ENCODE assay signal across 2 cellular contexts in genomic region chr9:124286292-124286931, GRCh38.
A peak's percentile ranks its signal among the peaks of the same experiment; 100 is the strongest.
TF ChIP-seq lines count a peak whose summit lies in the region.

No MANE protein-coding gene starts in this region.

TF ChIP-seq in IMR-90, 13 proteins besides CTCF, POLR2A, EP300 and RAD21:
- no peak for TF ChIP-seq MXI1 (IDR thresholded peaks at IDR 0.05; ENCODE audit: borderline replicate concordance, low read depth, low read length)
- no peak for TF ChIP-seq USF2 (IDR thresholded peaks at IDR 0.05; ENCODE audit: low read depth, low read length)
- peak; percentile 80; the same call in 1 of the 2 replicates for TF ChIP-seq CEBPB (IDR thresholded peaks at IDR 0.05; ENCODE audit: low read depth, low read length)
- peak; percentile 98 for TF ChIP-seq FOS (IDR thresholded peaks at IDR 0.05; ENCODE audit: low read depth, low read length)
- TF ChIP-seq RFX5 (IDR thresholded peaks at IDR 0.05; ENCODE audit: low read depth, low read length): no peak
- no peak for TF ChIP-seq MAZ (IDR thresholded peaks at IDR 0.05; ENCODE audit: borderline replicate concordance, low read depth, low read length)
- TF ChIP-seq BHLHE40 (IDR thresholded peaks at IDR 0.05; ENCODE audit: low read depth, low read length): peak; percentile 96
- peak; percentile 39; the same call in 1 of the 2 replicates for TF ChIP-seq NFE2L2 (IDR thresholded peaks at IDR 0.05; ENCODE audit: low read depth, low read length)
- peak; percentile 12; the same call in 1 of the 2 replicates for TF ChIP-seq SMC3 (IDR thresholded peaks at IDR 0.05; ENCODE audit: low read depth, low read length)
- peak; percentile 31 for TF ChIP-seq RCOR1 (IDR thresholded peaks at IDR 0.05; ENCODE audit: insufficient replicate concordance, low read length)
- peak; percentile 84 for TF ChIP-seq MAFK (IDR thresholded peaks at IDR 0.05; ENCODE audit: low read depth, low read length)

TF ChIP-seq in HepG2, 621 proteins besides CTCF, POLR2A, EP300 and RAD21:
- TF ChIP-seq ZFP90 (CRISPR knock-in tag; IDR thresholded peaks at IDR 0.05; ENCODE audit: borderline replicate concordance): no peak
- TF ChIP-seq ZNF674 (CRISPR knock-in tag; IDR thresholded peaks at IDR 0.05; ENCODE audit: low read depth): no peak
- no peak for TF ChIP-seq KDM4B (CRISPR knock-in tag; IDR thresholded peaks at IDR 0.05)
- 0 out of 2 replicates have a peak, but pooled peaks have one; percentile 29 for TF ChIP-seq ZMYM3 (CRISPR knock-in tag; IDR thresholded peaks at IDR 0.05)
- TF ChIP-seq SALL2 (CRISPR knock-in tag; IDR thresholded peaks at IDR 0.05): no peak
- TF ChIP-seq SRSF1 (optimal IDR thresholded peaks at IDR 0.05; ENCODE audit: low read depth, low read length): peak; percentile 22
- peak; percentile 34 for TF ChIP-seq RBM39 (IDR thresholded peaks at IDR 0.05; ENCODE audit: low read depth, low read length, poor library complexity, severe bottlenecking)
- no peak for TF ChIP-seq RELA (CRISPR knock-in tag; IDR thresholded peaks at IDR 0.05)
- no peak for TF ChIP-seq ZSCAN22 (CRISPR knock-in tag; IDR thresholded peaks at IDR 0.05)
- TF ChIP-seq, protein P1, sequence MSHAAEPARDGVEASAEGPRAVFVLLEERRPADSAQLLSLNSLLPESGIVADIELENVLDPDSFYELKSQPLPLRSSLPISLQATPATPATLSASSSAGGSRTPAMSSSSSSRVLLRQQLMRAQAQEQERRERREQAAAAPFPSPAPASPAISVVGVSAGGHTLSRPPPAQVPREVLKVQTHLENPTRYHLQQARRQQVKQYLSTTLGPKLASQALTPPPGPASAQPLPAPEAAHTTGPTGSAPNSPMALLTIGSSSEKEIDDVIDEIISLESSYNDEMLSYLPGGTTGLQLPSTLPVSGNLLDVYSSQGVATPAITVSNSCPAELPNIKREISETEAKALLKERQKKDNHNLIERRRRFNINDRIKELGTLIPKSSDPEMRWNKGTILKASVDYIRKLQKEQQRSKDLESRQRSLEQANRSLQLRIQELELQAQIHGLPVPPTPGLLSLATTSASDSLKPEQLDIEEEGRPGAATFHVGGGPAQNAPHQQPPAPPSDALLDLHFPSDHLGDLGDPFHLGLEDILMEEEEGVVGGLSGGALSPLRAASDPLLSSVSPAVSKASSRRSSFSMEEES (CRISPR knock-in tag; IDR thresholded peaks at IDR 0.05): no peak
- TF ChIP-seq ARNT (IDR thresholded peaks at IDR 0.05): no peak
- no peak for TF ChIP-seq HOXA5 (CRISPR knock-in tag; IDR thresholded peaks at IDR 0.05)
- no peak for TF ChIP-seq ETV5 (CRISPR knock-in tag; IDR thresholded peaks at IDR 0.05; ENCODE audit: borderline replicate concordance)
- peak; percentile 92 for TF ChIP-seq ZNF629 (CRISPR knock-in tag; conservative IDR thresholded peaks at IDR 0.05)
- no peak for TF ChIP-seq NCOA1 (CRISPR knock-in tag; IDR thresholded peaks at IDR 0.05)
- TF ChIP-seq, protein P2, sequence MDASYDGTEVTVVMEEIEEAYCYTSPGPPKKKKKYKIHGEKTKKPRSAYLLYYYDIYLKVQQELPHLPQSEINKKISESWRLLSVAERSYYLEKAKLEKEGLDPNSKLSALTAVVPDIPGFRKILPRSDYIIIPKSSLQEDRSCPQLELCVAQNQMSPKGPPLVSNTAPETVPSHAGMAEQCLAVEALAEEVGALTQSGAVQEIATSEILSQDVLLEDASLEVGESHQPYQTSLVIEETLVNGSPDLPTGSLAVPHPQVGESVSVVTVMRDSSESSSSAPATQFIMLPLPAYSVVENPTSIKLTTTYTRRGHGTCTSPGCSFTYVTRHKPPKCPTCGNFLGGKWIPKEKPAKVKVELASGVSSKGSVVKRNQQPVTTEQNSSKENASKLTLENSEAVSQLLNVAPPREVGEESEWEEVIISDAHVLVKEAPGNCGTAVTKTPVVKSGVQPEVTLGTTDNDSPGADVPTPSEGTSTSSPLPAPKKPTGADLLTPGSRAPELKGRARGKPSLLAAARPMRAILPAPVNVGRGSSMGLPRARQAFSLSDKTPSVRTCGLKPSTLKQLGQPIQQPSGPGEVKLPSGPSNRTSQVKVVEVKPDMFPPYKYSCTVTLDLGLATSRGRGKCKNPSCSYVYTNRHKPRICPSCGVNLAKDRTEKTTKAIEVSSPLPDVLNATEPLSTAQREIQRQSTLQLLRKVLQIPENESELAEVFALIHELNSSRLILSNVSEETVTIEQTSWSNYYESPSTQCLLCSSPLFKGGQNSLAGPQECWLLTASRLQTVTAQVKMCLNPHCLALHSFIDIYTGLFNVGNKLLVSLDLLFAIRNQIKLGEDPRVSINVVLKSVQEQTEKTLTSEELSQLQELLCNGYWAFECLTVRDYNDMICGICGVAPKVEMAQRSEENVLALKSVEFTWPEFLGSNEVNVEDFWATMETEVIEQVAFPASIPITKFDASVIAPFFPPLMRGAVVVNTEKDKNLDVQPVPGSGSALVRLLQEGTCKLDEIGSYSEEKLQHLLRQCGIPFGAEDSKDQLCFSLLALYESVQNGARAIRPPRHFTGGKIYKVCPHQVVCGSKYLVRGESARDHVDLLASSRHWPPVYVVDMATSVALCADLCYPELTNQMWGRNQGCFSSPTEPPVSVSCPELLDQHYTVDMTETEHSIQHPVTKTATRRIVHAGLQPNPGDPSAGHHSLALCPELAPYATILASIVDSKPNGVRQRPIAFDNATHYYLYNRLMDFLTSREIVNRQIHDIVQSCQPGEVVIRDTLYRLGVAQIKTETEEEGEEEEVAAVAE (CRISPR knock-in tag; IDR thresholded peaks at IDR 0.05; ENCODE audit: borderline replicate concordance): no peak
- 0 out of 2 replicates have a peak, but pooled peaks have one; percentile 24 for TF ChIP-seq MYC (CRISPR knock-in tag; IDR thresholded peaks at IDR 0.05; ENCODE audit: borderline replicate concordance)
- TF ChIP-seq, protein P3, sequence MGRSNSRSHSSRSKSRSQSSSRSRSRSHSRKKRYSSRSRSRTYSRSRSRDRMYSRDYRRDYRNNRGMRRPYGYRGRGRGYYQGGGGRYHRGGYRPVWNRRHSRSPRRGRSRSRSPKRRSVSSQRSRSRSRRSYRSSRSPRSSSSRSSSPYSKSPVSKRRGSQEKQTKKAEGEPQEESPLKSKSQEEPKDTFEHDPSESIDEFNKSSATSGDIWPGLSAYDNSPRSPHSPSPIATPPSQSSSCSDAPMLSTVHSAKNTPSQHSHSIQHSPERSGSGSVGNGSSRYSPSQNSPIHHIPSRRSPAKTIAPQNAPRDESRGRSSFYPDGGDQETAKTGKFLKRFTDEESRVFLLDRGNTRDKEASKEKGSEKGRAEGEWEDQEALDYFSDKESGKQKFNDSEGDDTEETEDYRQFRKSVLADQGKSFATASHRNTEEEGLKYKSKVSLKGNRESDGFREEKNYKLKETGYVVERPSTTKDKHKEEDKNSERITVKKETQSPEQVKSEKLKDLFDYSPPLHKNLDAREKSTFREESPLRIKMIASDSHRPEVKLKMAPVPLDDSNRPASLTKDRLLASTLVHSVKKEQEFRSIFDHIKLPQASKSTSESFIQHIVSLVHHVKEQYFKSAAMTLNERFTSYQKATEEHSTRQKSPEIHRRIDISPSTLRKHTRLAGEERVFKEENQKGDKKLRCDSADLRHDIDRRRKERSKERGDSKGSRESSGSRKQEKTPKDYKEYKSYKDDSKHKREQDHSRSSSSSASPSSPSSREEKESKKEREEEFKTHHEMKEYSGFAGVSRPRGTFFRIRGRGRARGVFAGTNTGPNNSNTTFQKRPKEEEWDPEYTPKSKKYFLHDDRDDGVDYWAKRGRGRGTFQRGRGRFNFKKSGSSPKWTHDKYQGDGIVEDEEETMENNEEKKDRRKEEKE (IDR thresholded peaks at IDR 0.05): no peak
- TF ChIP-seq ZNF484 (CRISPR knock-in tag; IDR thresholded peaks at IDR 0.05; ENCODE audit: borderline replicate concordance, low read depth): no peak
- peak; percentile 55 for TF ChIP-seq AGO2 (optimal IDR thresholded peaks at IDR 0.05; ENCODE audit: low read depth, low read length)
- TF ChIP-seq POGZ (CRISPR knock-in tag; IDR thresholded peaks at IDR 0.05): no peak
- no peak for TF ChIP-seq SATB2 (CRISPR knock-in tag; IDR thresholded peaks at IDR 0.05)
- no peak for TF ChIP-seq NRL (CRISPR knock-in tag; IDR thresholded peaks at IDR 0.05; ENCODE audit: borderline replicate concordance)
- no peak for TF ChIP-seq ZNF430 (CRISPR knock-in tag; IDR thresholded peaks at IDR 0.05)
- TF ChIP-seq MAFK (conservative IDR thresholded peaks at IDR 0.05 in 1 of 2, IDR thresholded peaks at IDR 0.05 in 1 of 2; ENCODE audit: low read length in 2 of 2): 0 out of 4 replicates have a peak, but pooled peaks have one; percentile 1 to 8
- peak; percentile 3 for TF ChIP-seq PTBP1 (IDR thresholded peaks at IDR 0.05; ENCODE audit: low read depth, low read length, poor library complexity, severe bottlenecking)
- TF ChIP-seq FOSL1 (CRISPR knock-in tag; IDR thresholded peaks at IDR 0.05; ENCODE audit: borderline replicate concordance): no peak
- TF ChIP-seq, protein P4, sequence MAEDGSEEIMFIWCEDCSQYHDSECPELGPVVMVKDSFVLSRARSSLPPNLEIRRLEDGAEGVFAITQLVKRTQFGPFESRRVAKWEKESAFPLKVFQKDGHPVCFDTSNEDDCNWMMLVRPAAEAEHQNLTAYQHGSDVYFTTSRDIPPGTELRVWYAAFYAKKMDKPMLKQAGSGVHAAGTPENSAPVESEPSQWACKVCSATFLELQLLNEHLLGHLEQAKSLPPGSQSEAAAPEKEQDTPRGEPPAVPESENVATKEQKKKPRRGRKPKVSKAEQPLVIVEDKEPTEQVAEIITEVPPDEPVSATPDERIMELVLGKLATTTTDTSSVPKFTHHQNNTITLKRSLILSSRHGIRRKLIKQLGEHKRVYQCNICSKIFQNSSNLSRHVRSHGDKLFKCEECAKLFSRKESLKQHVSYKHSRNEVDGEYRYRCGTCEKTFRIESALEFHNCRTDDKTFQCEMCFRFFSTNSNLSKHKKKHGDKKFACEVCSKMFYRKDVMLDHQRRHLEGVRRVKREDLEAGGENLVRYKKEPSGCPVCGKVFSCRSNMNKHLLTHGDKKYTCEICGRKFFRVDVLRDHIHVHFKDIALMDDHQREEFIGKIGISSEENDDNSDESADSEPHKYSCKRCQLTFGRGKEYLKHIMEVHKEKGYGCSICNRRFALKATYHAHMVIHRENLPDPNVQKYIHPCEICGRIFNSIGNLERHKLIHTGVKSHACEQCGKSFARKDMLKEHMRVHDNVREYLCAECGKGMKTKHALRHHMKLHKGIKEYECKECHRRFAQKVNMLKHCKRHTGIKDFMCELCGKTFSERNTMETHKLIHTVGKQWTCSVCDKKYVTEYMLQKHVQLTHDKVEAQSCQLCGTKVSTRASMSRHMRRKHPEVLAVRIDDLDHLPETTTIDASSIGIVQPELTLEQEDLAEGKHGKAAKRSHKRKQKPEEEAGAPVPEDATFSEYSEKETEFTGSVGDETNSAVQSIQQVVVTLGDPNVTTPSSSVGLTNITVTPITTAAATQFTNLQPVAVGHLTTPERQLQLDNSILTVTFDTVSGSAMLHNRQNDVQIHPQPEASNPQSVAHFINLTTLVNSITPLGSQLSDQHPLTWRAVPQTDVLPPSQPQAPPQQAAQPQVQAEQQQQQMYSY (CRISPR knock-in tag; IDR thresholded peaks at IDR 0.05): no peak
- no peak for TF ChIP-seq ZNF768 (CRISPR knock-in tag; IDR thresholded peaks at IDR 0.05)
- TF ChIP-seq RFXAP (CRISPR knock-in tag; IDR thresholded peaks at IDR 0.05; ENCODE audit: borderline replicate concordance): no peak
- peak; percentile 72; the same call in 1 of the 2 replicates for TF ChIP-seq HNRNPL (IDR thresholded peaks at IDR 0.05; ENCODE audit: low read depth, low read length)
- no peak for TF ChIP-seq ZNF234 (CRISPR knock-in tag; conservative IDR thresholded peaks at IDR 0.05)
- no peak for TF ChIP-seq IRX3 (CRISPR knock-in tag; IDR thresholded peaks at IDR 0.05; ENCODE audit: borderline replicate concordance, low read depth)
